In genomic region chr4:128979934-128980333, GRCh38 we compare ENCODE assay signal across 12 cellular contexts.
A peak's percentile ranks its signal among the peaks of the same experiment; 100 is the strongest.
DNase-seq lines count a peak whose midpoint lies in the region; ATAC-seq lines count a peak whose summit lies in the region.
"Had no signal": no experiment of that assay in that cellular context is flagged by ENCODE, and none has a peak within 500 bp of the region (broad histone marks: within the 10 kb centered on the region; RNA-seq: fewer than 3 reads in every experiment).

No MANE protein-coding gene starts in this region.

- H3K27me3 Mint-ChIP-seq in immature natural killer cell (ENCODE audit: low read depth in 3 of 3), result no peaks in the 10 kb centered on the region

- H3K4me3 ChIP-seq in skeletal muscle cell (ENCODE audit: low read depth, low read length), result no peak overlapping the region
- H3K4me3 ChIP-seq: thoracic aorta had no signal

- no peak overlapping the region for H3K4me3 Mint-ChIP-seq in immature natural killer cell

- peak; percentile 28 for DNase-seq in H4 (ENCODE audit: low spot score)
- peak; percentile 1 for DNase-seq in SK-MEL-5 (ENCODE audit: low read depth, low spot score)
- DNase-seq in fibroblast of peridontal ligament (ENCODE audit: extremely low read depth), result peak; percentile 93
- DNase-seq in skeletal muscle cell (ENCODE audit: low read depth), result peak; percentile 57
- DNase-seq in immature natural killer cell, result no peak
- DNase-seq in activated naive CD4-positive, alpha-beta T cell treated with anti-CD3 and anti-CD28 coated beads, Interleukin-2, amount 50 U/mL, for 16 hours, result no peak
- DNase-seq: activated CD4-positive, CD25-positive, alpha-beta regulatory T cell treated with anti-CD3 and anti-CD28 coated beads, Interleukin-2, amount 50 U/mL, for 72 hours; activated naive CD4-positive, alpha-beta T cell; stimulated activated CD4-positive, alpha-beta T cell treated with anti-CD3 and anti-CD28 coated beads, Interleukin-2, amount 100 ng/mL, for 24 hours had no signal

- H3K36me3 Mint-ChIP-seq in immature natural killer cell, result peaks cover 4 to 14% (median 5%) of the 10 kb centered on the region in 3 donors

- ATAC-seq in GM21360 (IDR thresholded peaks at IDR 0.05; ENCODE audit: unreplicated experiment), result no peak
- ATAC-seq in HG03196 (IDR thresholded peaks at IDR 0.05; ENCODE audit: unreplicated experiment), result no peak

- no peaks in the 10 kb centered on the region for H3K4me1 Mint-ChIP-seq in immature natural killer cell

- no peak overlapping the region for H3K27ac Mint-ChIP-seq in immature natural killer cell

- in situ Hi-C loops in SK-MEL-5 (cut with HindIII; ENCODE audit: low pct_unique_long_range_greater_than_20kb, low sequenced_read_pairs), result no loop called here

- H3K9me3 Mint-ChIP-seq in immature natural killer cell, result no peaks in the 10 kb centered on the region

Comparison
In these comparisons a context has a peak if more than half of its experiments do, and no peak if none do; other contexts are left out.
1. DNase-seq: peak in H4 (single experiment), SK-MEL-5 (single experiment), fibroblast of peridontal ligament (single experiment) and skeletal muscle cell (single experiment); none in immature natural killer cell (0 of 3) and activated naive CD4-positive, alpha-beta T cell treated with anti-CD3 and anti-CD28 coated beads, Interleukin-2, amount 50 U/mL, for 16 hours (single experiment).